In the genomic region with DNA sequence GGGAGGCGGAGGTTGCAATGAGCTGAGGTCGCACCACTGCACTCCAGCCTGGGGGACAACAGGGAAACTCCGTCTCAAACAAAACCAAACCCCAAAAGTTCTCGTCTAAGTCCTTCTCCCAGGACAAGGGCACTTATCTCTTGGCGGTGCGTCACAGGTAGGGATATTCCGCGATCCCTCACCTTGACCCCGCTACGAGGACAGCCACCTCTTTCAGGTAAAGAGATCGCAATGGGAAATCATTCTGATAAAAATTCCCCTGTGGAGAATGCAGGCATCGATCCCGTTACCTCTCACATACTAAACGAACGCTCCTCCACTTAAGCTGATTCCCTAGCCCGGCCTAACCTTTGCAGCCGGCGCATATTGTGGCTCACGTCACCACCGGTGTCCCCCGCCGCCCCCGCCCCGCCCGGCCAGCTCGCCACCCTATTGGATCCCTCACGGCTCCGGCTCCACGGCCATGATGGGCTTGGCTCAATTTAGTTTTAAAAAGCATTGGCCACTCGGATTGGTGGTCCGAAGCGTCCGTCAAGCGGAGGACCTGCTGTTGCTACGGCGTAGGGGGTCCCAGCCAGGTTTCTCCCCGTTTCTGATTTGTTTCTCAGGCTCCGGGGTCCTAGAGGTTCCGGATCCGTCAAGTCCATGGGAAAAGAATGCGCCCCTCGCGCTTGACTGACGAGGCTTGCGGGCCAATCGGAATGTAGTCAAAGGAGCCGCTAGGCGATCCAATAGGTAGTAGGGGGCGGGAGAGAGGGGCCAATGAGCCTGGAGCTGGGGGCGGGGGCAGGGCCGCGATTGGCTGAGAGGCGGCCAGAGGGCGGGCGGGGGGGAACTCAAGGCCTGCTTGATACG, we compare ENCODE assay signal across 8 cellular contexts. TPM values are rescaled to one million over a fixed set of nuclear protein-coding genes. Genes with fewer than 3 reads are reported as not detected.
A peak's percentile ranks its signal among the peaks of the same experiment; 100 is the strongest.
DNase-seq lines count a peak whose midpoint lies in the region; ATAC-seq and TF ChIP-seq lines count a peak whose summit lies in the region.

No MANE protein-coding gene starts in this region.

- H3K4me3 Mint-ChIP-seq in nephron progenitor cell = peak overlapping the region; percentile 83

- H3K36me3 Mint-ChIP-seq in nephron progenitor cell (ENCODE audit: low read depth) = peaks cover 10% of the 10 kb centered on the region

- H3K27ac Mint-ChIP-seq in nephron progenitor cell = peak overlapping the region; percentile 98

- peaks cover 10% of the 10 kb centered on the region for H3K27me3 ChIP-seq in MM.1S (replicated peaks; ENCODE audit: insufficient read depth, low read length)

- DNase-seq in HCEC 1CT (peak; percentile 98), MM.1S (peak; percentile 98), SHP77 (lab: John Stamatoyannopoulos, UW) (peak; percentile 99 to 100), activated gamma-delta T cell (lab: John Stamatoyannopoulos, UW) (peak; percentile 89), fibroblast of villous mesenchyme (ENCODE audit: low read depth) (peak; percentile 100), nephron progenitor cell (peak; percentile 97)
- DNase-seq in stimulated activated naive CD8-positive, alpha-beta T cell treated with anti-CD3 and anti-CD28 coated beads, Interleukin-15, Interleukin-2, amounts not matched to agents 100 U/mL and 50 U/mL, for 24 hours = peak; percentile 94

- peaks cover 46% of the 10 kb centered on the region for H3K4me1 Mint-ChIP-seq in nephron progenitor cell

- H3K9me3 ChIP-seq in ES-I3 (ENCODE audit: control insufficient read depth, insufficient read depth, low read length) = no peaks in the 10 kb centered on the region
- H3K9me3 ChIP-seq in MM.1S (replicated peaks; ENCODE audit: insufficient read depth, low read length) = no peaks in the 10 kb centered on the region

- H3K79me2 ChIP-seq in MM.1S (ENCODE audit: low read length) = peaks cover 44% of the 10 kb centered on the region

- no peaks in the 10 kb centered on the region for H3K9me2 ChIP-seq in MM.1S (replicated peaks; ENCODE audit: insufficient read depth, low read length)

- ATAC-seq in stimulated activated naive CD8-positive, alpha-beta T cell treated with anti-CD3 and anti-CD28 coated beads, Interleukin-15, Interleukin-2, amounts not matched to agents 100 U/mL and 50 U/mL, for 24 hours = peak; percentile 92

- H3K36me3 ChIP-seq in ES-I3 (ENCODE audit: insufficient read depth, low read length) (no peaks in the 10 kb centered on the region), MM.1S (replicated peaks; ENCODE audit: insufficient read depth, low read length) (no peaks in the 10 kb centered on the region)

- H3K27ac ChIP-seq in MM.1S (ENCODE audit: low read length) = peak overlapping the region; percentile 66; the same call in 1 of the 2 replicates

- H3K9ac ChIP-seq in ES-I3 (ENCODE audit: low read depth, low read length) (peak overlapping the region; percentile 95), MM.1S (ENCODE audit: low read length) (peak overlapping the region; percentile 79)

- H3K27me3 Mint-ChIP-seq in nephron progenitor cell (ENCODE audit: low read depth, poor library complexity) = peaks cover 6% of the 10 kb centered on the region

- peaks cover 29% of the 10 kb centered on the region for H4K20me1 ChIP-seq in MM.1S (ENCODE audit: insufficient read depth, low read length)

- H3K4me3 ChIP-seq in MM.1S (ENCODE audit: low read length) (peak overlapping the region; percentile 66), fibroblast of villous mesenchyme (ENCODE audit: low read depth, low read length) (peak overlapping the region; percentile 90)

- peaks cover 4% of the 10 kb centered on the region; the same call in 1 of the 2 replicates for H3F3A ChIP-seq in MM.1S (ENCODE audit: insufficient read depth, low read length)

- TF ChIP-seq CTCF in MM.1S (IDR thresholded peaks at IDR 0.05; ENCODE audit: low read length) (no peak), fibroblast of villous mesenchyme (IDR thresholded peaks at IDR 0.05; ENCODE audit: insufficient read depth, low read depth, low read length) (no peak), nephron progenitor cell (IDR thresholded peaks at IDR 0.05) (no peak)

- H3K4me1 ChIP-seq in ES-I3 (ENCODE audit: insufficient read depth, low read length) = peaks cover 3% of the 10 kb centered on the region; the same call in 1 of the 2 replicates
- peaks cover 7% of the 10 kb centered on the region; the same call in 1 of the 2 replicates for H3K4me1 ChIP-seq in MM.1S (ENCODE audit: low read length)

- H2AFZ ChIP-seq in MM.1S (ENCODE audit: low read length) = peak overlapping the region; percentile 59

- peak overlapping the region; percentile 57; the same call in 1 of the 2 replicates for H3K4me2 ChIP-seq in MM.1S (ENCODE audit: low read depth, low read length)

- no peaks in the 10 kb centered on the region for H3K9me3 Mint-ChIP-seq in nephron progenitor cell

RNA-seq across cellular contexts. Expression of a gene that starts 0.4 kb away (rescaled TPM):
- total RNA-seq in fibroblast of villous mesenchyme = 131 and 218 TPM in 2 replicates

Comparison
In these comparisons a context has a peak if more than half of its experiments do, and no peak if none do; other contexts are left out.
1. Peak in every context shown above with its lines: DNase-seq, ATAC-seq, H3K4me3 ChIP-seq and H3K27ac ChIP-seq.